18 cellular contexts compared by ENCODE assay signal in genomic region chr22:37130031-37130430, GRCh38. TPM values are rescaled to one million over a fixed set of nuclear protein-coding genes. Genes with fewer than 3 reads are reported as not detected.
DNase-seq lines count a peak whose midpoint lies in the region; ATAC-seq lines count a peak whose summit lies in the region.
"Had no signal": no experiment of that assay in that cellular context is flagged by ENCODE, and none has a peak within 500 bp of the region (broad histone marks: within the 10 kb centered on the region; RNA-seq: fewer than 3 reads in every experiment).

No MANE protein-coding gene starts in this region.

- POLR2A ChIA-PET in activated CD4-positive, alpha-beta memory T cell treated with anti-CD3 and anti-CD28 coated beads for 36 hours (lab: Charles Lee): interaction anchor here (1.0 to 12.8 kb wide), 2 partner anchors 7 to 27 kb away, joined by 3 to 139 read pairs; no protein-coding TSS in a partner anchor

- no peak overlapping the region for H3K4me3 Mint-ChIP-seq in activated naive CD4-positive, alpha-beta T cell treated with anti-CD3 and anti-CD28 coated beads, Interleukin-2, amount 10 ng/mL, durations not matched to agents 7 days and 5 days
- no peak overlapping the region for H3K4me3 Mint-ChIP-seq in activated CD4-positive, alpha-beta memory T cell treated with anti-CD3 and anti-CD28 coated beads for 36 hours
- H3K4me3 Mint-ChIP-seq in central memory CD8-positive, alpha-beta T cell: no peak overlapping the region
- H3K4me3 Mint-ChIP-seq: B cell, H9 had no signal

- no peak for DNase-seq in activated naive CD4-positive, alpha-beta T cell treated with anti-CD3 and anti-CD28 coated beads, Interleukin-2, amount 10 ng/mL, durations not matched to agents 7 days and 5 days
- DNase-seq in activated naive CD4-positive, alpha-beta T cell treated with Interleukin-2 at 50 U/mL for 16 hours: no peak
- no peak for DNase-seq in activated CD4-positive, alpha-beta memory T cell treated with anti-CD3 and anti-CD28 coated beads for 36 hours
- DNase-seq in central memory CD8-positive, alpha-beta T cell (ENCODE audit: low spot score in 2 of 2): no peak
- DNase-seq in retina (peak; percentile 64), NCI-H2227 (lab: John Stamatoyannopoulos, UW; ENCODE audit: unreplicated experiment) (no peak)
- DNase-seq: DMS153; EL; H9; KG1; NCI-H1048; NCI-H69; NK-92 treated with Interleukin-12 subunit alpha and Interleukin-12 subunit beta, amount 100 ng/mL, for 24 hours; OCI-M1 had no signal

- no peaks in the 10 kb centered on the region for H3K27me3 Mint-ChIP-seq in activated naive CD4-positive, alpha-beta T cell treated with anti-CD3 and anti-CD28 coated beads, Interleukin-2, amount 10 ng/mL, durations not matched to agents 7 days and 5 days
- no peaks in the 10 kb centered on the region for H3K27me3 Mint-ChIP-seq in activated CD4-positive, alpha-beta memory T cell treated with anti-CD3 and anti-CD28 coated beads for 36 hours
- H3K27me3 Mint-ChIP-seq in central memory CD8-positive, alpha-beta T cell: no peaks in the 10 kb centered on the region
- H3K27me3 Mint-ChIP-seq: B cell had no signal

- peak overlapping the region; percentile 49 for H3K27ac Mint-ChIP-seq in activated naive CD4-positive, alpha-beta T cell treated with anti-CD3 and anti-CD28 coated beads, Interleukin-2, amount 10 ng/mL, durations not matched to agents 7 days and 5 days
- peak overlapping the region; percentile 42 for H3K27ac Mint-ChIP-seq in activated CD4-positive, alpha-beta memory T cell treated with anti-CD3 and anti-CD28 coated beads for 36 hours
- peak overlapping the region; percentile 68 for H3K27ac Mint-ChIP-seq in central memory CD8-positive, alpha-beta T cell (ENCODE audit: low read depth)
- H3K27ac Mint-ChIP-seq: B cell had no signal

- ATAC-seq in central memory CD8-positive, alpha-beta T cell (replicated peaks; ENCODE audit: extremely low read depth, poor library complexity, severe bottlenecking): no peak
- ATAC-seq in GM21576 (IDR thresholded peaks at IDR 0.05; ENCODE audit: unreplicated experiment): no peak
- no peak for ATAC-seq in GM19452 (IDR thresholded peaks at IDR 0.05; ENCODE audit: unreplicated experiment)

- H3K4me1 Mint-ChIP-seq in activated naive CD4-positive, alpha-beta T cell treated with anti-CD3 and anti-CD28 coated beads, Interleukin-2, amount 10 ng/mL, durations not matched to agents 7 days and 5 days: peaks cover 16% of the 10 kb centered on the region
- H3K4me1 Mint-ChIP-seq in activated CD4-positive, alpha-beta memory T cell treated with anti-CD3 and anti-CD28 coated beads for 36 hours (ENCODE audit: low read depth): peaks cover 21% of the 10 kb centered on the region
- peaks cover 34% of the 10 kb centered on the region for H3K4me1 Mint-ChIP-seq in central memory CD8-positive, alpha-beta T cell

- H3K36me3 Mint-ChIP-seq in activated naive CD4-positive, alpha-beta T cell treated with anti-CD3 and anti-CD28 coated beads, Interleukin-2, amount 10 ng/mL, durations not matched to agents 7 days and 5 days: peaks cover 61% of the 10 kb centered on the region
- H3K36me3 Mint-ChIP-seq in activated CD4-positive, alpha-beta memory T cell treated with anti-CD3 and anti-CD28 coated beads for 36 hours: peaks cover 65% of the 10 kb centered on the region
- H3K36me3 Mint-ChIP-seq in central memory CD8-positive, alpha-beta T cell (ENCODE audit: insufficient read depth): peaks cover 59% of the 10 kb centered on the region

- CTCF ChIA-PET in activated naive CD4-positive, alpha-beta T cell treated with anti-CD3 and anti-CD28 coated beads, Interleukin-2, amount 10 ng/mL, durations not matched to agents 7 days and 5 days (lab: Charles Lee): interaction anchor here (12.3 kb wide), 1 partner anchor 18 kb away, joined by 103 read pairs; the partner anchor contains the start of gene IL2RB
- CTCF ChIA-PET in activated CD4-positive, alpha-beta memory T cell treated with anti-CD3 and anti-CD28 coated beads for 36 hours (lab: Charles Lee): no interaction called here

- no peaks in the 10 kb centered on the region for H3K9me3 Mint-ChIP-seq in activated naive CD4-positive, alpha-beta T cell treated with anti-CD3 and anti-CD28 coated beads, Interleukin-2, amount 10 ng/mL, durations not matched to agents 7 days and 5 days
- H3K9me3 Mint-ChIP-seq in activated CD4-positive, alpha-beta memory T cell treated with anti-CD3 and anti-CD28 coated beads for 36 hours: no peaks in the 10 kb centered on the region
- H3K9me3 Mint-ChIP-seq in central memory CD8-positive, alpha-beta T cell: no peaks in the 10 kb centered on the region

- intact Hi-C loops in activated CD4-positive, alpha-beta memory T cell treated with anti-CD3 and anti-CD28 coated beads for 36 hours (cut with micrococcal nuclease): no loop called here

RNA-seq across cellular contexts. Expression of gene IL2RB, which starts 19.7 kb away (rescaled TPM):
- 100 to 1,000 TPM; 306 to 310 TPM for total RNA-seq in activated CD4-positive, alpha-beta memory T cell treated with anti-CD3 and anti-CD28 coated beads for 36 hours

RNA-seq across cellular contexts. Expression of gene TMPRSS6, which starts 20.5 kb away (rescaled TPM):
- total RNA-seq in activated CD4-positive, alpha-beta memory T cell treated with anti-CD3 and anti-CD28 coated beads for 36 hours: 10 to 100 TPM; 39.9 to 42.1 TPM
- total RNA-seq: B cell, H9, M059J had no signal

RNA-seq across cellular contexts. Expression of gene C1QTNF6, which starts 58.0 kb away (rescaled TPM):
- 10 to 100 TPM; 11.1 to 13.0 TPM for total RNA-seq in activated CD4-positive, alpha-beta memory T cell treated with anti-CD3 and anti-CD28 coated beads for 36 hours
